In genomic region chr17:8222630-8223355, GRCh38 we compare ENCODE assay signal across 8 cellular contexts. TPM values are rescaled to one million over a fixed set of nuclear protein-coding genes. Genes with fewer than 3 reads are reported as not detected.
DNase-seq lines count a peak whose midpoint lies in the region; ATAC-seq and TF ChIP-seq lines count a peak whose summit lies in the region.

No MANE protein-coding gene starts in this region.

- H4K20me1 ChIP-seq in HCT116 (ENCODE audit: insufficient read depth) = no peaks in the 10 kb centered on the region

- H3K4me3 Mint-ChIP-seq in activated naive CD8-positive, alpha-beta T cell = peak overlapping the region; percentile 97

- TF ChIP-seq EP300 in ovary (IDR thresholded peaks at IDR 0.05) = no peak

- no TSS peak for BruUV-seq in HCT116 (replicated peaks; lab: Mats Ljungman, UMichigan)

- DNase-seq in GM03348 (ENCODE audit: low spot score) (peak; percentile 90), HCT116 (ENCODE audit: low read depth, low spot score) (peak; percentile 87), MV-4-11 (lab: John Stamatoyannopoulos, UW) (peak; percentile 92), head of caudate nucleus (peak; percentile 90 to 97 (median 94)), ovary (peak; percentile 96 to 98 (median 97))

- TF ChIP-seq RAD21 in HCT116 (IDR thresholded peaks at IDR 0.05; ENCODE audit: low read depth) = no peak

- H3K9me2 ChIP-seq in HCT116 (ENCODE audit: insufficient read depth) = no peaks in the 10 kb centered on the region

- H2AFZ ChIP-seq in HCT116 (ENCODE audit: low read depth, low read length, poor library complexity, severe bottlenecking) = no peak overlapping the region

- H3K27me3 ChIP-seq in HCT116 (ENCODE audit: insufficient read depth, low read length) = no peaks in the 10 kb centered on the region
- no peaks in the 10 kb centered on the region for H3K27me3 ChIP-seq in ovary
- no peaks in the 10 kb centered on the region for H3K27me3 ChIP-seq in thymus (ENCODE audit: control insufficient read depth, insufficient read depth)

- POLR2A ChIA-PET in HCT116 (lab: Charles Lee) = interaction anchor here (0.7 to 7.5 kb wide), 8 partner anchors 11 to 103 kb away, joined by 3 to 63 read pairs (median 30); partner anchors contain the start of genes ALOXE3, AURKB, BORCS6 and CTC1

- intact Hi-C loops in HCT116 (cut with micrococcal nuclease) = loop anchor here (1.0 to 10.0 kb wide), 3 partner anchors 35 to 152 kb away; partner anchors contain the start of gene KRABD2
- intact Hi-C loops in head of caudate nucleus (cut with DNase I) = loop anchor here (2.0 to 10.0 kb wide), 3 partner anchors 36 to 104 kb away; partner anchors contain the start of genes ALOXE3 and SLC25A35
- intact Hi-C loops in ovary (cut with DNase I) = loop anchor here (2.0 to 10.0 kb wide), 6 partner anchors 26 to 102 kb away; partner anchors contain the start of genes HES7 (in 2 of the 4), CTC1 (in 1 of the 4) and PFAS (in 1 of the 4)

- no peaks in the 10 kb centered on the region for H3K9me3 ChIP-seq in HCT116 (ENCODE audit: control insufficient read depth in 1 of 2, insufficient read depth in 1 of 2, low read depth in 1 of 2, low read length in 2 of 2)
- no peaks in the 10 kb centered on the region for H3K9me3 ChIP-seq in ovary
- no peaks in the 10 kb centered on the region for H3K9me3 ChIP-seq in thymus (ENCODE audit: control insufficient read depth)

- WGBS in ovary, 3 donors = 1% methylated on average over 49 of the region's 49 CpGs
- under 1% methylated on average over 49 of the region's 49 CpGs for WGBS in thymus

- no peaks in the 10 kb centered on the region for H3K27me3 Mint-ChIP-seq in activated naive CD8-positive, alpha-beta T cell

- H3K36me3 ChIP-seq in HCT116 (ENCODE audit: control insufficient read depth in 1 of 2, insufficient read depth in 2 of 2, low read length in 2 of 2) (peaks cover 2 to 4% of the 10 kb centered on the region in 2 experiments; a peak in 3 of 4 replicates), ovary (no peaks in the 10 kb centered on the region), thymus (ENCODE audit: control insufficient read depth, insufficient read depth) (peaks cover 8% of the 10 kb centered on the region)

- TF ChIP-seq CTCF in HCT116 (IDR thresholded peaks at IDR 0.05 in 2 of 3, conservative IDR thresholded peaks at IDR 0.05 in 1 of 3; ENCODE audit: borderline replicate concordance in 1 of 3, insufficient read depth in 1 of 3, low read depth in 2 of 3, low read length in 2 of 3) (no peak), ovary (IDR thresholded peaks at IDR 0.05) (no peak)

- peaks cover 4% of the 10 kb centered on the region for H3K36me3 Mint-ChIP-seq in activated naive CD8-positive, alpha-beta T cell

- H3K4me1 ChIP-seq in HCT116 (ENCODE audit: control insufficient read depth in 1 of 2, insufficient read depth in 2 of 2, low read length in 2 of 2) = peaks cover 51 to 94% of the 10 kb centered on the region in 2 experiments
- H3K4me1 ChIP-seq in ovary (ENCODE audit: insufficient read depth) = peaks cover 6% of the 10 kb centered on the region
- H3K4me1 ChIP-seq in thymus (ENCODE audit: control insufficient read depth, insufficient read depth, low read length) = no peaks in the 10 kb centered on the region

- peak overlapping the region; percentile 91 for H3K9ac ChIP-seq in HCT116 (ENCODE audit: low read length)

- peak overlapping the region; percentile 99 for H3K27ac Mint-ChIP-seq in activated naive CD8-positive, alpha-beta T cell

- H3K27ac ChIP-seq in HCT116 (ENCODE audit: low read depth, low read length) = peak overlapping the region; percentile 83
- H3K27ac ChIP-seq in ovary = peak overlapping the region; percentile 96
- H3K27ac ChIP-seq in thymus (ENCODE audit: low read depth) = peak overlapping the region; percentile 96

- H3K9me3 Mint-ChIP-seq in activated naive CD8-positive, alpha-beta T cell (ENCODE audit: low read depth) = no peaks in the 10 kb centered on the region

- RAD21 ChIA-PET in HCT116 (lab: Charles Lee; ENCODE audit: low non-redundant PET in 1 of 2, low total read pairs in 2 of 2, uncharacterized antibody in 2 of 2, unreplicated experiment in 2 of 2) = interaction anchor here (1.0 to 1.9 kb wide), 4 partner anchors 25 to 83 kb away, joined by 3 to 6 read pairs (median 4); partner anchors contain the start of genes BORCS6 (in 1 of the 2) and CTC1 (in 1 of the 2)

- H3K4me1 Mint-ChIP-seq in activated naive CD8-positive, alpha-beta T cell (ENCODE audit: low read depth) = peaks cover 57% of the 10 kb centered on the region

- TF ChIP-seq POLR2A in HCT116 (IDR thresholded peaks at IDR 0.05; ENCODE audit: borderline replicate concordance, extremely low read depth, insufficient read depth, insufficient read length) = peak; percentile 44
- peak; percentile 84 for TF ChIP-seq POLR2A in ovary (IDR thresholded peaks at IDR 0.05)

- H3K4me3 ChIP-seq in HCT116 (replicated peaks in 1 of 2; ENCODE audit: low read depth in 1 of 2, low read length in 2 of 2) (peak overlapping the region; percentile 82 to 86), ovary (peak overlapping the region; percentile 69), thymus (ENCODE audit: low read length) (peak overlapping the region; percentile 77)

- CTCF ChIA-PET in HCT116 (lab: Charles Lee) = interaction anchor here (0.8 to 2.1 kb wide), 8 partner anchors 24 to 163 kb away, joined by 3 to 5 read pairs (median 3); partner anchors contain the start of genes BORCS6 and CTC1

- peak overlapping the region; percentile 93 for H3K4me2 ChIP-seq in HCT116 (ENCODE audit: low read length)

- ATAC-seq in HCT116 (peak; percentile 47), SK-N-SH treated with all-trans-retinoic acid at 6 μM for 48 hours (peak; percentile 37)

- no peaks in the 10 kb centered on the region for H3K79me2 ChIP-seq in HCT116 (ENCODE audit: insufficient read depth, low read length)

TF ChIP-seq in HCT116, 20 proteins besides CTCF, POLR2A, EP300 and RAD21 (continues in another document):
- TF ChIP-seq JUND (IDR thresholded peaks at IDR 0.05) (no peak), SP1 (IDR thresholded peaks at IDR 0.05; ENCODE audit: low read depth) (peak; percentile 58), ZFX (IDR thresholded peaks at IDR 0.05) (no peak), POLR2AphosphoS5 (IDR thresholded peaks at IDR 0.05; ENCODE audit: low read depth, low read length) (peak; percentile 89), FOSL1 (IDR thresholded peaks at IDR 0.05; ENCODE audit: low read depth) (no peak), ZNF274 (IDR thresholded peaks at IDR 0.05; ENCODE audit: low read depth, low read length) (no peak), CEBPB (IDR thresholded peaks at IDR 0.05; ENCODE audit: low read depth) (no peak), EZH2 (IDR thresholded peaks at IDR 0.05) (no peak)

TF ChIP-seq in SK-N-SH treated with all-trans-retinoic acid at 6 μM for 48 hours, 23 proteins besides CTCF, POLR2A, EP300 and RAD21:
- TF ChIP-seq ZNF70 (CRISPR knock-in tag; IDR thresholded peaks at IDR 0.05) (peak; percentile 26; the same call in 1 of the 2 replicates), ZC3H10 (CRISPR knock-in tag; IDR thresholded peaks at IDR 0.05) (no peak), ZFP3 (CRISPR knock-in tag; IDR thresholded peaks at IDR 0.05) (0 out of 2 replicates have a peak, but pooled peaks have one; percentile 52)

RNA-seq across cellular contexts. Expression of gene AURKB, which starts 12.4 kb away (rescaled TPM):
- total RNA-seq in HCT116 (2021; ENCODE audit: unreplicated experiment) (141 TPM), ovary (1 to 10 TPM in 2 of 7 donors, under 1 TPM in 2, not detected in 3; 0.80 to 1.7 (median 1.1) TPM)
- 216 and 232 TPM in 2 replicates for polyA plus RNA-seq in HCT116 (2012)
- polyA plus RNA-seq in ovary (1 to 10 TPM in 1 of 2 donors, under 1 TPM in 1; 0.68 to 1.5 TPM), thymus (11.3 TPM)

RNA-seq across cellular contexts. Expression of gene CTC1, which starts 25.1 kb away (rescaled TPM):
- total RNA-seq in HCT116 (2021; ENCODE audit: unreplicated experiment) = 80.4 TPM
- 22.8 and 31.9 TPM in 2 replicates for polyA plus RNA-seq in HCT116 (2012)
- 10 to 100 TPM; 28.3 to 60.0 (median 48.7) TPM for total RNA-seq in ovary
- 10 to 100 TPM; 18.4 to 33.4 TPM for polyA plus RNA-seq in ovary
- polyA plus RNA-seq in thymus = 55.8 TPM

RNA-seq across cellular contexts. Expression of gene PFAS, which starts 26.3 kb away (rescaled TPM):
- total RNA-seq in HCT116 (2021; ENCODE audit: unreplicated experiment) = 80.6 TPM
- 21.2 and 22.3 TPM in 2 replicates for polyA plus RNA-seq in HCT116 (2012)
- 10 to 100 TPM in 6 of 7 donors, 1 to 10 TPM in 1; 6.6 to 69.9 (median 35.3) TPM for total RNA-seq in ovary
- 10 to 100 TPM in 1 of 2 donors, 1 to 10 TPM in 1; 8.4 to 11.0 TPM for polyA plus RNA-seq in ovary
- 12.8 TPM for polyA plus RNA-seq in thymus

RNA-seq across cellular contexts. Expression of gene BORCS6, which starts 32.8 kb away (rescaled TPM):
- 6.4 TPM for total RNA-seq in HCT116 (2021; ENCODE audit: unreplicated experiment)
- 4.7 and 5.4 TPM in 2 replicates for polyA plus RNA-seq in HCT116 (2012)
- 1 to 10 TPM; 5.5 to 7.2 (median 6.7) TPM for total RNA-seq in ovary
- 1 to 10 TPM; 1.3 to 7.2 TPM for polyA plus RNA-seq in ovary
- 11.4 TPM for polyA plus RNA-seq in thymus

RNA-seq across cellular contexts. Expression of gene TMEM107, which starts 46.6 kb away (rescaled TPM):
- 30.1 TPM for total RNA-seq in HCT116 (2021; ENCODE audit: unreplicated experiment)
- polyA plus RNA-seq in HCT116 (2012) = 30.8 and 40.9 TPM in 2 replicates
- 10 to 100 TPM in 5 of 7 donors, 1 to 10 TPM in 2; 7.5 to 57.6 (median 16.1) TPM for total RNA-seq in ovary
- polyA plus RNA-seq in ovary = 10 to 100 TPM in 1 of 2 donors, 1 to 10 TPM in 1; 8.2 to 10.3 TPM
- 21.3 TPM for polyA plus RNA-seq in thymus

Comparison
In these comparisons a context has a peak if more than half of its experiments do, and no peak if none do; other contexts are left out.
1. Peak in every context shown above with its lines: DNase-seq, ATAC-seq, H3K4me3 ChIP-seq and H3K27ac ChIP-seq.
2. RNA of gene AURKB, which starts 12.4 kb away (total RNA-seq): 141 TPM in HCT116 (single experiment); 0.80 to 1.7 TPM in ovary; every median in the first group is over 10 times any median in the second.